8 cellular contexts compared by ENCODE assay signal in genomic region chr7:32515890-32516550, GRCh38. TPM values are rescaled to one million over a fixed set of nuclear protein-coding genes. Genes with fewer than 3 reads are reported as not detected.
DNase-seq lines count a peak whose midpoint lies in the region; ATAC-seq and TF ChIP-seq lines count a peak whose summit lies in the region.

No MANE protein-coding gene starts in this region.

- no peak overlapping the region for H3K4me3 ChIP-seq in smooth muscle cell

- peak overlapping the region; percentile 76 for H3K27ac ChIP-seq in smooth muscle cell (ENCODE audit: low read depth)

- 86% methylated on average over 3 of the region's 3 CpGs for WGBS in smooth muscle cell (ENCODE audit: low lambda C conversion rate)

- H3K36me3 ChIP-seq in smooth muscle cell (ENCODE audit: low read depth) = no peaks in the 10 kb centered on the region

- H3K9ac ChIP-seq in smooth muscle cell (ENCODE audit: low read depth) = no peak overlapping the region

- H3K4me1 Mint-ChIP-seq in activated CD4-positive, alpha-beta T cell treated with anti-CD3 and anti-CD28 coated beads, Interleukin-2, amount 10 ng/mL, durations not matched to agents 24 days and 14 days = peaks cover 37% of the 10 kb centered on the region

- H3K27me3 Mint-ChIP-seq in activated CD4-positive, alpha-beta T cell treated with anti-CD3 and anti-CD28 coated beads, Interleukin-2, amount 10 ng/mL, durations not matched to agents 24 days and 14 days = no peaks in the 10 kb centered on the region

- H3K9me3 ChIP-seq in smooth muscle cell (replicated peaks; ENCODE audit: low read depth) = peaks cover 3% of the 10 kb centered on the region

- H3K36me3 Mint-ChIP-seq in activated CD4-positive, alpha-beta T cell treated with anti-CD3 and anti-CD28 coated beads, Interleukin-2, amount 10 ng/mL, durations not matched to agents 24 days and 14 days (ENCODE audit: low read depth) = peaks cover 51% of the 10 kb centered on the region

- peak overlapping the region; percentile 60 for H3K27ac Mint-ChIP-seq in activated CD4-positive, alpha-beta T cell treated with anti-CD3 and anti-CD28 coated beads, Interleukin-2, amount 10 ng/mL, durations not matched to agents 24 days and 14 days

- H3K4me3 Mint-ChIP-seq in activated CD4-positive, alpha-beta T cell treated with anti-CD3 and anti-CD28 coated beads, Interleukin-2, amount 10 ng/mL, durations not matched to agents 24 days and 14 days = no peak overlapping the region

- DNase-seq in activated CD4-positive, alpha-beta T cell treated with anti-CD3 and anti-CD28 coated beads, Interleukin-2, amount 10 ng/mL, durations not matched to agents 24 days and 14 days = peak; percentile 60
- no peak for DNase-seq in activated CD4-positive, alpha-beta T cell treated with anti-CD3 and anti-CD28 coated beads, Interleukin-2, amount 50 U/mL, for 1 hour
- DNase-seq in activated naive CD4-positive, alpha-beta T cell treated with anti-CD3 and anti-CD28 coated beads, Interleukin-2, amount 50 U/mL, for 16 hours = peak; percentile 22
- DNase-seq in smooth muscle cell (lab: John Stamatoyannopoulos, UW; ENCODE audit: unreplicated experiment) (no peak), NCI-H128 (lab: John Stamatoyannopoulos, UW; ENCODE audit: unreplicated experiment) (no peak), DMS153 treated with DMSO at 0.1 percent for 48 hours (lab: John Stamatoyannopoulos, UW; ENCODE audit: unreplicated experiment) (no peak), SHP77 (lab: John Stamatoyannopoulos, UW) (no peak)

- no peaks in the 10 kb centered on the region for H3K27me3 ChIP-seq in smooth muscle cell (ENCODE audit: low read depth)

- no peaks in the 10 kb centered on the region for H3F3A ChIP-seq in smooth muscle cell (ENCODE audit: low read depth)

- no peak overlapping the region for H2AFZ ChIP-seq in smooth muscle cell (ENCODE audit: low read depth)

- no peak overlapping the region for H3K4me2 ChIP-seq in smooth muscle cell

- TF ChIP-seq CTCF in smooth muscle cell (IDR thresholded peaks at IDR 0.05; ENCODE audit: borderline replicate concordance, insufficient read depth, poor library complexity, severe bottlenecking) = no peak

- intact Hi-C loops in activated CD4-positive, alpha-beta T cell treated with anti-CD3 and anti-CD28 coated beads, Interleukin-2, amount 10 ng/mL, durations not matched to agents 24 days and 14 days (cut with micrococcal nuclease) = loop anchor here (2.0 kb wide), 1 partner anchor 15 kb away; no protein-coding TSS in a partner anchor

- no peaks in the 10 kb centered on the region for H3K4me1 ChIP-seq in smooth muscle cell (ENCODE audit: low read depth)

- peaks cover 76% of the 10 kb centered on the region for H3K79me2 ChIP-seq in smooth muscle cell (ENCODE audit: low read depth)

- peaks cover 12% of the 10 kb centered on the region for H4K20me1 ChIP-seq in smooth muscle cell (ENCODE audit: low read depth)

- peaks cover 4% of the 10 kb centered on the region for H3K9me3 Mint-ChIP-seq in activated CD4-positive, alpha-beta T cell treated with anti-CD3 and anti-CD28 coated beads, Interleukin-2, amount 10 ng/mL, durations not matched to agents 24 days and 14 days

- peak; percentile 70 for ATAC-seq in HG02981 (IDR thresholded peaks at IDR 0.05; ENCODE audit: unreplicated experiment)

RNA-seq across cellular contexts. Expression of gene AVL9, which starts 20.7 kb away (rescaled TPM):
- total RNA-seq in activated CD4-positive, alpha-beta T cell treated with anti-CD3 and anti-CD28 coated beads, Interleukin-2, amount 10 ng/mL, durations not matched to agents 24 days and 14 days = 44.6 and 49.1 TPM in 2 replicates
- total RNA-seq in smooth muscle cell = 26.0 and 32.3 TPM in 2 replicates
- polyA plus RNA-seq in smooth muscle cell = 12.2 and 13.1 TPM in 2 replicates

RNA-seq across cellular contexts. Expression of gene LSM5, which starts 25.8 kb away (rescaled TPM):
- 92.9 and 99.2 TPM in 2 replicates for total RNA-seq in activated CD4-positive, alpha-beta T cell treated with anti-CD3 and anti-CD28 coated beads, Interleukin-2, amount 10 ng/mL, durations not matched to agents 24 days and 14 days
- total RNA-seq in smooth muscle cell = 65.0 and 70.0 TPM in 2 replicates
- 89.6 and 98.1 TPM in 2 replicates for polyA plus RNA-seq in smooth muscle cell

Comparison
In these comparisons a context has a peak if more than half of its experiments do, and no peak if none do; other contexts are left out.
1. DNase-seq: peak in activated CD4-positive, alpha-beta T cell treated with anti-CD3 and anti-CD28 coated beads, Interleukin-2, amount 10 ng/mL, durations not matched to agents 24 days and 14 days (single experiment) and activated naive CD4-positive, alpha-beta T cell treated with anti-CD3 and anti-CD28 coated beads, Interleukin-2, amount 50 U/mL, for 16 hours (single experiment); none in activated CD4-positive, alpha-beta T cell treated with anti-CD3 and anti-CD28 coated beads, Interleukin-2, amount 50 U/mL, for 1 hour (single experiment), smooth muscle cell (single experiment), NCI-H128 (single experiment), DMS153 treated with DMSO at 0.1 percent for 48 hours (single experiment) and SHP77 (0 of 2).